ENCODE assay signal across 9 cellular contexts in the genomic region with DNA sequence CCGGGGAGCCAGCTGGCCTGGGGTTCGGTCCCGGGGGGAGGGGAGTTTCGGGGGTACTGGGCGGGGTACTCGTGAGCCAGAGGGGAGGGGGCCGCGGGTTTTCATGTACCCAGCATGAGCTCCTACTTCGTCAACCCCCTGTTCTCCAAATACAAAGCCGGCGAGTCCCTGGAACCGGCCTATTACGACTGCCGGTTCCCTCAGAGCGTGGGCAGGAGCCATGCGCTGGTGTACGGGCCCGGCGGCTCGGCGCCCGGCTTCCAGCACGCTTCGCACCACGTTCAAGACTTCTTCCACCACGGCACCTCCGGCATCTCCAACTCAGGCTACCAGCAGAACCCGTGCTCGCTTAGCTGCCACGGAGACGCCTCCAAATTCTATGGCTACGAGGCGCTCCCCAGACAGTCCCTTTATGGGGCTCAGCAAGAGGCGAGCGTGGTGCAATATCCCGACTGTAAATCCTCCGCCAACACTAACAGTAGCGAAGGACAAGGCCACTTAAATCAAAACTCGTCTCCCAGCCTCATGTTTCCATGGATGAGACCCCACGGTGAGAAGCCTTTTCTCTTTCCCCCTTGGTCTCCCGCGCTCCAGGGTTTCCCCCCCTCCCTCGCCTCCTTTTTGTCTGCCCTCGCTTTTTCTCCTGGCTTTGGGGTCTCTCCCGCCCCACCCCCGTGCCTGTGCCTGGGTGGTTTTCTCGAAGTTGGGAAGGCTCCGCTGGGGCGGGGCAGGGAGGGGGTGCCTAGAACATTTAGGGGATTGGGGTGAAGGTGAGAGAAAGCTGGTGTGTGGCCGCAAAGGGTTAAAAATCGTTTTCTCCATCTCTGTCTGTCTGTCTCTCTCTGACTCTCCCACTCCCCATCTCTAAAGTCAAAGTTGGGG. TPM values are rescaled to one million over a fixed set of nuclear protein-coding genes. Genes with fewer than 3 reads are reported as not detected.
A peak's percentile ranks its signal among the peaks of the same experiment; 100 is the strongest.
DNase-seq lines count a peak whose midpoint lies in the region; ATAC-seq and TF ChIP-seq lines count a peak whose summit lies in the region.
"Had no signal": no experiment of that assay in that cellular context is flagged by ENCODE, and none has a peak within 500 bp of the region (broad histone marks: within the 10 kb centered on the region; RNA-seq: fewer than 3 reads in every experiment).

No MANE protein-coding gene starts in this region.

- H3K4me2 ChIP-seq in IMR-90 (ENCODE audit: low read depth, low read length), result peak overlapping the region; percentile 11; the same call in 1 of the 2 replicates

- H3K9ac ChIP-seq in IMR-90 (ENCODE audit: low read depth, low read length), result no peak overlapping the region
- peak overlapping the region; percentile 99 for H3K9ac ChIP-seq in adipocyte (ENCODE audit: low read length)

- H2AK5ac ChIP-seq in IMR-90 (ENCODE audit: low read depth, low read length), result no peak overlapping the region

- no peaks in the 10 kb centered on the region for H3K79me1 ChIP-seq in IMR-90 (ENCODE audit: low read depth in 1 of 2, low read length in 2 of 2)

- H3K27ac Mint-ChIP-seq in nephron (peak overlapping the region; percentile 95 to 97 (median 95)), CD14-positive monocyte (no peak overlapping the region)

- no peak for TF ChIP-seq RAD21 in IMR-90 (IDR thresholded peaks at IDR 0.05; ENCODE audit: low read length)

- no peak overlapping the region for H2BK5ac ChIP-seq in IMR-90 (ENCODE audit: low read depth, low read length, poor library complexity, severe bottlenecking)

- peaks cover 88% of the 10 kb centered on the region for H3K27me3 ChIP-seq in IMR-90 (ENCODE audit: control insufficient read depth, insufficient read depth, low read length)
- H3K27me3 ChIP-seq in adipocyte (replicated peaks; ENCODE audit: control insufficient read depth, insufficient read depth, low read length), result no peaks in the 10 kb centered on the region

- H2BK20ac ChIP-seq in IMR-90 (ENCODE audit: low read depth, low read length), result no peak overlapping the region

- H3K9me3 Mint-ChIP-seq in nephron (no peaks in the 10 kb centered on the region), CD14-positive monocyte (peaks cover 0 to 40% (median 17%) of the 10 kb centered on the region in 7 donors)

- no TSS peak for BruUV-seq in IMR-90 (replicated peaks; lab: Mats Ljungman, UMichigan)

- H2BK15ac ChIP-seq in IMR-90 (ENCODE audit: low read depth, low read length), result no peak overlapping the region

- no peak overlapping the region for H4K5ac ChIP-seq in IMR-90 (ENCODE audit: low read depth, low read length)

- H3K4me3 Mint-ChIP-seq in nephron (peak overlapping the region; percentile 78 to 97 (median 83)), CD14-positive monocyte (peak overlapping the region in 1 of 2 donors; percentile 83)

- WGBS in IMR-90 (ENCODE audit: extremely low coverage in 2 of 2, insufficient read length in 1 of 2), 2 experiments, result 2% methylated on average over 14 of the region's 51 CpGs; no CpG with 5 or more reads in 1 of the 2 experiments

- peaks cover 7% of the 10 kb centered on the region for H3K36me3 Mint-ChIP-seq in nephron (ENCODE audit: low read depth)
- H3K36me3 Mint-ChIP-seq in CD14-positive monocyte, result peaks cover 5 to 16% of the 10 kb centered on the region in 2 donors

- H3K14ac ChIP-seq in IMR-90 (replicated peaks; ENCODE audit: low read depth, low read length), result no peak overlapping the region; the same call in 1 of the 2 replicates

- no peaks in the 10 kb centered on the region for H3K9me1 ChIP-seq in IMR-90 (ENCODE audit: insufficient read depth, low read length)

- no peak for TF ChIP-seq CTCF in AG09309 (IDR thresholded peaks at IDR 0.05; ENCODE audit: control insufficient read depth, insufficient read depth, low read depth, low read length, missing control alignments)
- no peak for TF ChIP-seq CTCF in IMR-90 (conservative IDR thresholded peaks at IDR 0.05; ENCODE audit: low read depth, low read length)
- TF ChIP-seq CTCF in nephron (IDR thresholded peaks at IDR 0.05; ENCODE audit: unreplicated experiment in 3 of 3), result no peak
- no peak for TF ChIP-seq CTCF in CD14-positive monocyte (IDR thresholded peaks at IDR 0.05)

- H4K8ac ChIP-seq in IMR-90 (ENCODE audit: low read depth in 2 of 2, low read length in 2 of 2), result no peak overlapping the region

- CTCF ChIA-PET in IMR-90 (lab: Yijun Ruan, JAX), result interaction anchor here (0.7 to 3.1 kb wide), 6 partner anchors 29 to 198 kb away, joined by 3 to 19 read pairs (median 6); no protein-coding TSS in a partner anchor

- in situ Hi-C loops in IMR-90 (cut with MboI; ENCODE audit: low sequenced_read_pairs), result loop anchor here (5.0 kb wide), 1 partner anchor 183 kb away; no protein-coding TSS in a partner anchor

- H2AFZ ChIP-seq in IMR-90 (replicated peaks; ENCODE audit: low read length, poor library complexity), result peak overlapping the region; percentile 77

- no peak for DNase-seq in AG09309 (ENCODE audit: low read depth)
- no peak for DNase-seq in IMR-90
- DNase-seq in adipocyte (ENCODE audit: low read depth), result peak; percentile 35
- no peak for DNase-seq in CD14-positive monocyte (ENCODE audit: low spot score)
- DNase-seq in AML-193 (lab: John Stamatoyannopoulos, UW), result no peak
- no peak for DNase-seq in superior temporal gyrus (ENCODE audit: extremely low spot score)
- DNase-seq: heart right ventricle had no signal

- no peak overlapping the region for H3K27ac ChIP-seq in IMR-90 (ENCODE audit: insufficient read depth, low read length)
- H3K27ac ChIP-seq: heart right ventricle had no signal

- H3K27me3 Mint-ChIP-seq in nephron (ENCODE audit: low read depth) (peaks cover 50% of the 10 kb centered on the region), CD14-positive monocyte (ENCODE audit: low read depth in 3 of 3) (peaks cover 97 to 98% (median 98%) of the 10 kb centered on the region in 3 donors)

- H4K20me1 ChIP-seq in IMR-90 (ENCODE audit: insufficient read depth, low read length), result no peaks in the 10 kb centered on the region

- intact Hi-C loops in IMR-90 (cut with micrococcal nuclease), result loop anchor here (10.0 kb wide), 1 partner anchor 305 kb away; no protein-coding TSS in a partner anchor
- intact Hi-C loops in CD14-positive monocyte (cut with micrococcal nuclease), result loop anchor here in 1 of 2 donors (5.0 kb wide), 1 partner anchor 193 kb away; no protein-coding TSS in a partner anchor

- H3K23ac ChIP-seq in IMR-90 (ENCODE audit: low read depth, low read length), result peak overlapping the region; percentile 66; the same call in 1 of the 2 replicates

- H2BK120ac ChIP-seq in IMR-90 (ENCODE audit: low read depth, low read length), result no peak overlapping the region

- H3K56ac ChIP-seq in IMR-90 (ENCODE audit: extremely low read depth, insufficient read depth, low read length), result no peak overlapping the region; the same call in 1 of the 2 replicates

- H3K4me3 ChIP-seq in AG09309 (ENCODE audit: control insufficient read depth, low read depth, low read length) (peak overlapping the region; percentile 46), IMR-90 (ENCODE audit: insufficient read depth, low read depth, low read length) (no peak overlapping the region), adipocyte (ENCODE audit: low read length) (peak overlapping the region; percentile 96)

- H3K36me3 ChIP-seq in IMR-90 (ENCODE audit: control insufficient read depth, insufficient read depth, low read length) (no peaks in the 10 kb centered on the region), adipocyte (ENCODE audit: control insufficient read depth, insufficient read depth, low read length, severe bottlenecking) (no peaks in the 10 kb centered on the region)
- H3K36me3 ChIP-seq: heart right ventricle had no signal

- H4K91ac ChIP-seq in IMR-90 (ENCODE audit: insufficient read depth, low read depth, low read length), result no peak overlapping the region

- H3K4me1 Mint-ChIP-seq in nephron (peaks cover 82% of the 10 kb centered on the region), CD14-positive monocyte (peaks cover 32% of the 10 kb centered on the region)

- H3K4me1 ChIP-seq in IMR-90 (ENCODE audit: control insufficient read depth, insufficient read depth, low read length) (no peaks in the 10 kb centered on the region), adipocyte (ENCODE audit: control insufficient read depth, insufficient read depth, low read length) (peaks cover 48% of the 10 kb centered on the region)

- H3K4ac ChIP-seq in IMR-90 (ENCODE audit: low read depth, low read length), result no peak overlapping the region

- POLR2A ChIA-PET in IMR-90 (lab: Charles Lee; ENCODE audit: unreplicated experiment), result no interaction called here

- no peak overlapping the region for H3K18ac ChIP-seq in IMR-90 (ENCODE audit: low read depth, low read length)

- H2AK9ac ChIP-seq in IMR-90 (replicated peaks; ENCODE audit: low read depth, low read length, poor library complexity), result peak overlapping the region; percentile 59

- TF ChIP-seq POLR2A in IMR-90 (IDR thresholded peaks at IDR 0.05; ENCODE audit: low read depth, low read length), result no peak

- ATAC-seq in IMR-90 (ENCODE audit: low read depth), result peak; percentile 42
- ATAC-seq in HG03045 (IDR thresholded peaks at IDR 0.05; ENCODE audit: unreplicated experiment), result no peak

- H3K9me3 ChIP-seq in IMR-90 (ENCODE audit: control insufficient read depth, insufficient read depth, low read length) (no peaks in the 10 kb centered on the region), adipocyte (ENCODE audit: control insufficient read depth, low read length) (no peaks in the 10 kb centered on the region)
- H3K9me3 ChIP-seq: heart right ventricle had no signal

- dilution Hi-C loops in IMR-90 (cut with HindIII; ENCODE audit: low sequenced_read_pairs, unreplicated experiment), result no loop called here

RNA-seq across cellular contexts. Expression of gene HOXC8, which starts 0.6 kb away (rescaled TPM):
- total RNA-seq in IMR-90 (2012; rRNA removed), result 0.18 and 0.28 TPM in 2 replicates
- polyA plus RNA-seq in IMR-90 (2012; rRNA removed) (1.3 and 1.4 TPM in 2 replicates), CD14-positive monocyte (not detected)
- 0.71 and 0.99 TPM in 2 replicates for polyA plus RNA-seq in IMR-90 (2012; cell fraction: cytosol; rRNA removed)
- polyA plus RNA-seq in IMR-90 (2012; cell fraction: nucleus; rRNA removed; ENCODE audit: low replicate concordance), result 0.24 and 0.28 TPM in 2 replicates
- total RNA-seq: heart right ventricle had no signal
- polyA plus RNA-seq: heart right ventricle had no signal

RNA-seq across cellular contexts. Expression of gene HOXC9, which starts 9.5 kb away (rescaled TPM):
- not detected in 2 replicates for total RNA-seq in IMR-90 (2012; rRNA removed)
- polyA plus RNA-seq in IMR-90 (2012; rRNA removed) (0.13 and 0.26 TPM in 2 replicates), CD14-positive monocyte (not detected)
- polyA plus RNA-seq in IMR-90 (2012; cell fraction: cytosol; rRNA removed), result 0.41 and 0.46 TPM in 2 replicates
- polyA plus RNA-seq in IMR-90 (2012; cell fraction: nucleus; rRNA removed; ENCODE audit: low replicate concordance), result 0.13 and 0.21 TPM in 2 replicates
- total RNA-seq: heart right ventricle had no signal
- polyA plus RNA-seq: heart right ventricle had no signal

RNA-seq across cellular contexts. Expression of gene HOXC6, which starts 18.8 kb away (rescaled TPM):
- not detected in 2 replicates for total RNA-seq in IMR-90 (2012; rRNA removed)
- polyA plus RNA-seq in IMR-90 (2012; rRNA removed) (1.1 TPM in 2 replicates), CD14-positive monocyte (not detected)
- 0.34 and 0.99 TPM in 2 replicates for polyA plus RNA-seq in IMR-90 (2012; cell fraction: cytosol; rRNA removed)
- 2.4 and 3.6 TPM in 2 replicates for polyA plus RNA-seq in IMR-90 (2012; cell fraction: nucleus; rRNA removed; ENCODE audit: low replicate concordance)

RNA-seq across cellular contexts. Expression of gene HOXC5, which starts 23.4 kb away (rescaled TPM):
- total RNA-seq in IMR-90 (2012; rRNA removed), result not detected in 2 replicates
- polyA plus RNA-seq in IMR-90 (2012; rRNA removed) (not detected in 2 replicates), CD14-positive monocyte (not detected)
- 0.02 TPM in 1 of 2 replicates, not detected in the other for polyA plus RNA-seq in IMR-90 (2012; cell fraction: cytosol; rRNA removed)
- polyA plus RNA-seq in IMR-90 (2012; cell fraction: nucleus; rRNA removed; ENCODE audit: low replicate concordance), result 0.17 and 0.26 TPM in 2 replicates
- total RNA-seq: heart right ventricle had no signal

RNA-seq across cellular contexts. Expression of gene HOXC10, which starts 24.5 kb away (rescaled TPM):
- total RNA-seq in IMR-90 (2012; rRNA removed), result not detected in 2 replicates
- polyA plus RNA-seq in IMR-90 (2012; rRNA removed) (0.15 TPM in 1 of 2 replicates, not detected in the other), CD14-positive monocyte (not detected)
- not detected in 2 replicates for polyA plus RNA-seq in IMR-90 (2012; cell fraction: cytosol; rRNA removed)
- polyA plus RNA-seq in IMR-90 (2012; cell fraction: nucleus; rRNA removed; ENCODE audit: low replicate concordance), result not detected in 2 replicates
- total RNA-seq: heart right ventricle had no signal
- polyA plus RNA-seq: heart right ventricle had no signal

Comparison
In these comparisons a context has a peak if more than half of its experiments do, and no peak if none do; other contexts are left out.
1. H3K27ac Mint-ChIP-seq: peak in nephron (3 of 3); none in CD14-positive monocyte (0 of 7).